Comparison of ENCODE assay signal across 8 cellular contexts in genomic region chr11:118401880-118402590, GRCh38. TPM values are rescaled to one million over a fixed set of nuclear protein-coding genes. Genes with fewer than 3 reads are reported as not detected.
DNase-seq lines count a peak whose midpoint lies in the region; ATAC-seq and TF ChIP-seq lines count a peak whose summit lies in the region.

No MANE protein-coding gene starts in this region.

- DNase-seq in A172 (ENCODE audit: low spot score) (peak; percentile 28), OCI-M1 (lab: John Stamatoyannopoulos, UW) (peak; percentile 67), mucosa of descending colon (no peak), cortex of kidney (lab: John Stamatoyannopoulos, UW) (no peak), GM13976 (ENCODE audit: low spot score) (no peak)
- DNase-seq in effector memory CD4-positive, alpha-beta T cell, result no peak
- DNase-seq in activated CD4-positive, CD25-positive, alpha-beta regulatory T cell (lab: John Stamatoyannopoulos, UW), result no peak

- intact Hi-C loops in mucosa of descending colon (cut with DNase I, micrococcal nuclease), result no loop called here

- in situ Hi-C loops in GM13976 (cut with MboI; ENCODE audit: low sequenced_read_pairs, unreplicated experiment), result no loop called here

- H3K9me3 ChIP-seq in effector memory CD4-positive, alpha-beta T cell (ENCODE audit: control insufficient read depth, low read length), result no peaks in the 10 kb centered on the region
- H3K9me3 ChIP-seq in mucosa of descending colon, result no peaks in the 10 kb centered on the region

- TF ChIP-seq CTCF in mucosa of descending colon (IDR thresholded peaks at IDR 0.05) (no peak), GM13976 (IDR thresholded peaks at IDR 0.05; ENCODE audit: borderline replicate concordance, control extremely low read depth, extremely low read depth, insufficient read depth, missing control alignments) (no peak)

- ATAC-seq in GM19035 (IDR thresholded peaks at IDR 0.05; ENCODE audit: unreplicated experiment), result peak; percentile 10
- no peak for ATAC-seq in mucosa of descending colon

- peaks cover 15% of the 10 kb centered on the region for H3K4me1 ChIP-seq in effector memory CD4-positive, alpha-beta T cell (ENCODE audit: control insufficient read depth, insufficient read depth, low read length, poor library complexity, severe bottlenecking)
- H3K4me1 ChIP-seq in mucosa of descending colon (ENCODE audit: low read depth), result peaks cover 18% of the 10 kb centered on the region

- no peaks in the 10 kb centered on the region for H3K27me3 ChIP-seq in effector memory CD4-positive, alpha-beta T cell (replicated peaks; ENCODE audit: control insufficient read depth, insufficient read depth, low read length, poor library complexity, severe bottlenecking)

- H3K4me3 ChIP-seq in effector memory CD4-positive, alpha-beta T cell (ENCODE audit: insufficient read depth, low read depth, low read length, poor library complexity, severe bottlenecking), result peak overlapping the region; percentile 87
- H3K4me3 ChIP-seq in mucosa of descending colon, result peak overlapping the region; percentile 93

- H3K36me3 ChIP-seq in effector memory CD4-positive, alpha-beta T cell (ENCODE audit: control insufficient read depth, insufficient read depth, low read length), result peaks cover 10% of the 10 kb centered on the region
- H3K36me3 ChIP-seq in mucosa of descending colon (ENCODE audit: low read depth), result no peaks in the 10 kb centered on the region

- peak overlapping the region; percentile 90 for H3K27ac ChIP-seq in effector memory CD4-positive, alpha-beta T cell (ENCODE audit: insufficient read depth, low read length, poor library complexity, severe bottlenecking)

RNA-seq across cellular contexts. Expression of gene ATP5MG, which starts 0.6 kb away (rescaled TPM):
- 49.2 and 49.7 TPM in 2 replicates for total RNA-seq in A172 (2014; rRNA removed; shearing (Covaris generic))
- total RNA-seq in mucosa of descending colon, result 100 to 1,000 TPM; 224 to 287 (median 262) TPM

RNA-seq across cellular contexts. Expression of gene KMT2A, which starts 34.3 kb away (rescaled TPM):
- 15.2 and 19.1 TPM in 2 replicates for total RNA-seq in A172 (2014; rRNA removed; shearing (Covaris generic))
- total RNA-seq in mucosa of descending colon, result 10 to 100 TPM; 49.0 to 89.3 (median 51.4) TPM

RNA-seq across cellular contexts. Expression of gene UBE4A, which starts 42.6 kb away (rescaled TPM):
- 24.8 and 25.4 TPM in 2 replicates for total RNA-seq in A172 (2014; rRNA removed; shearing (Covaris generic))
- total RNA-seq in mucosa of descending colon, result 10 to 100 TPM; 42.3 to 50.1 (median 46.1) TPM

RNA-seq across cellular contexts. Expression of gene CD3G, which starts 57.9 kb away (rescaled TPM):
- total RNA-seq in A172 (2014; rRNA removed; shearing (Covaris generic)), result not detected in 2 replicates
- total RNA-seq in mucosa of descending colon, result 1 to 10 TPM; 2.8 to 5.1 (median 4.2) TPM

RNA-seq across cellular contexts. Expression of gene CD3D, which starts 59.5 kb away (rescaled TPM):
- not detected in 2 replicates for total RNA-seq in A172 (2014; rRNA removed; shearing (Covaris generic))
- total RNA-seq in mucosa of descending colon, result 1 to 10 TPM; 4.9 to 8.1 (median 7.7) TPM

Comparison
In these comparisons a context has a peak if more than half of its experiments do, and no peak if none do; other contexts are left out.
1. DNase-seq: peak in A172 (single experiment) and OCI-M1 (single experiment); none in effector memory CD4-positive, alpha-beta T cell (0 of 3), mucosa of descending colon (0 of 3), activated CD4-positive, CD25-positive, alpha-beta regulatory T cell (0 of 4), cortex of kidney (single experiment) and GM13976 (single experiment).